Comparison of ENCODE assay signal across 20 cellular contexts in the genomic region with DNA sequence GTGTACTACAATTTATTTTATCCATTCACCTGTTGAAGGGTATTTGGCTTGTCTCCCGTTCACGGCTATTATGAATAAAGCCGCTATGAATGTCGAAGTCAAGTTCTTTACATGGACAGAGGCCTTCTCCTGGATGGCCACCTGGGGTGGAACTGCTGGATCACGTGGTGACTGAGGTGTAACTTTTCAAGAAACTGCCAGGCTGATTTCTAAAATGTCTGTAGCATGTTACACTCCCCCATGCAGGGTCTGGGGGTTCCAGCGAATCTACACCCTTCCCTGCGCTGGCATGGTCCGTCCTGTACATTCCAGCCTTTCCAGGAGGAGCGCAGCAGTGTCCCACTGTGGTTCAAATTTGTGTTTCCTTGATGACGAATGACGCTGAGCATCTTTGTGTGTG.
A peak's percentile ranks its signal among the peaks of the same experiment; 100 is the strongest.
DNase-seq lines count a peak whose midpoint lies in the region; ATAC-seq, FAIRE-seq and TF ChIP-seq lines count a peak whose summit lies in the region.
"Had no signal": no experiment of that assay in that cellular context is flagged by ENCODE, and none has a peak within 500 bp of the region (broad histone marks: within the 10 kb centered on the region; RNA-seq: fewer than 3 reads in every experiment).

No MANE protein-coding gene starts in this region.

- intact Hi-C loops in cardiac septum (cut with DNase I) (no loop called here), left ventricle myocardium inferior (cut with micrococcal nuclease) (no loop called here), K562 (cut with micrococcal nuclease) (no loop called here), posterior vena cava (cut with DNase I) (no loop called here)

- no peak for FAIRE-seq in K562 (lab: Jason Lieb, UNC)

- ATAC-seq in K562, result no peak

- no peak for TF ChIP-seq EP300 in K562 (IDR thresholded peaks at IDR 0.05; ENCODE audit: low read length)

- no peak for TF ChIP-seq POLR2A in K562 (conservative IDR thresholded peaks at IDR 0.05)

- no peak overlapping the region for H3K27ac ChIP-seq in left ventricle myocardium inferior (replicated peaks)
- H3K27ac ChIP-seq in K562 (ENCODE audit: extremely low read depth, low read depth, low read length), result no peak overlapping the region
- H3K27ac ChIP-seq: BLaER1, Peyer's patch had no signal

- no peaks in the 10 kb centered on the region for H3K79me2 ChIP-seq in K562 (ENCODE audit: control insufficient read depth, insufficient read depth, low read length)

- no peaks in the 10 kb centered on the region for H3K9me3 ChIP-seq in left ventricle myocardium inferior (replicated peaks)
- no peaks in the 10 kb centered on the region; the same call in none of the 2 replicates for H3K9me3 ChIP-seq in K562 (replicated peaks; ENCODE audit: control insufficient read depth, insufficient read depth, low read depth, low read length)
- H3K9me3 ChIP-seq: BLaER1, Caco-2, HAP-1, Peyer's patch had no signal

- H3K4me2 ChIP-seq in K562 (ENCODE audit: insufficient read depth, low read length), result no peak overlapping the region
- H3K4me2 ChIP-seq: BLaER1 had no signal

- CTCF ChIA-PET in K562 (lab: Yijun Ruan, JAX; ENCODE audit: low intra/inter-chr PET ratio), result no interaction called here

- 16% methylated on average over 11 of the region's 11 CpGs for WGBS in K562 (ENCODE audit: insufficient coverage, low coverage, missing lambda C conversion rate)

- POLR2A ChIA-PET in K562 (lab: Yijun Ruan, JAX), result interaction anchor here (0.6 kb wide), 1 partner anchor 226 kb away, joined by 3 read pairs; no protein-coding TSS in a partner anchor

- H3K36me3 ChIP-seq in left ventricle myocardium inferior, result no peaks in the 10 kb centered on the region
- no peaks in the 10 kb centered on the region for H3K36me3 ChIP-seq in K562 (ENCODE audit: control insufficient read depth, insufficient read depth, low read length)
- H3K36me3 ChIP-seq: BLaER1, HAP-1, Peyer's patch had no signal

- no peak for TF ChIP-seq RAD21 in K562 (CRISPR knock-in tag; conservative IDR thresholded peaks at IDR 0.05 in 1 of 2, IDR thresholded peaks at IDR 0.05 in 1 of 2)

- in situ Hi-C loops in K562 (cut with MboI), result no loop called here

- no peaks in the 10 kb centered on the region for H3K9me1 ChIP-seq in K562 (ENCODE audit: control insufficient read depth, insufficient read depth, low read length)

- no peak overlapping the region for H2AFZ ChIP-seq in K562 (ENCODE audit: low read depth, low read length)

- DNase-seq in cardiac septum (ENCODE audit: low spot score) (peak; percentile 17), left ventricle myocardium inferior (no peak), K562 (ENCODE audit: extremely low read depth in 1 of 4, low spot score in 3 of 4) (no peak), posterior vena cava (ENCODE audit: low spot score) (peak; percentile 40), C1 segment of cervical spinal cord (lab: John Stamatoyannopoulos, UW) (no peak), NCI-H69 (lab: John Stamatoyannopoulos, UW) (no peak), NCI-H1048 (lab: John Stamatoyannopoulos, UW) (no peak)
- DNase-seq: CD4-positive, alpha-beta memory T cell; DMS 273 treated with DMSO at 0.1 percent for 48 hours; DMS79 treated with DMSO at 0.1 percent for 48 hours; KBM-7; NCI-H1092 treated with DMSO at 0.1 percent for 48 hours; NCI-H1436 treated with DMSO at 0.1 percent for 48 hours; NCI-H2029; NCI-H2227 treated with DMSO at 0.1 percent for 48 hours; NCI-H524 had no signal

- TF ChIP-seq CTCF in left ventricle myocardium inferior (IDR thresholded peaks at IDR 0.05; ENCODE audit: borderline replicate concordance) (no peak), K562 (IDR thresholded peaks at IDR 0.05 in 2 of 3, conservative IDR thresholded peaks at IDR 0.05 in 1 of 3; ENCODE audit: insufficient read depth in 2 of 3, low read depth in 1 of 3, low read length in 3 of 3) (no peak)

- H4K20me1 ChIP-seq in K562 (replicated peaks; ENCODE audit: control insufficient read depth, insufficient read depth, low read length), result no peaks in the 10 kb centered on the region
- H4K20me1 ChIP-seq: BLaER1 had no signal

- BruUV-seq in K562 (replicated peaks; lab: Mats Ljungman, UMichigan), result no TSS peak

- no peaks in the 10 kb centered on the region for H3K4me1 ChIP-seq in left ventricle myocardium inferior
- H3K4me1 ChIP-seq in K562 (replicated peaks in 1 of 2; ENCODE audit: control insufficient read depth in 2 of 2, insufficient read depth in 2 of 2, low read length in 2 of 2), result no peaks in the 10 kb centered on the region; a peak in 2 of 5 replicates
- H3K4me1 ChIP-seq: BLaER1, HAP-1, Peyer's patch had no signal

- H3K27me3 ChIP-seq in left ventricle myocardium inferior (ENCODE audit: low read depth) (peaks cover 16% of the 10 kb centered on the region), K562 (ENCODE audit: control insufficient read depth in 2 of 2, insufficient read depth in 2 of 2, low read length in 2 of 2) (peaks cover 0 to 14% of the 10 kb centered on the region in 2 experiments; a peak in 2 of 5 replicates)
- H3K27me3 ChIP-seq: BLaER1, Peyer's patch had no signal

- peak overlapping the region in 1 of 2 experiments; percentile 17; a peak in 1 of 4 replicates for H3K9ac ChIP-seq in K562 (ENCODE audit: insufficient read depth in 1 of 2, low read depth in 2 of 2, low read length in 2 of 2)
- H3K9ac ChIP-seq: BLaER1 had no signal

- H3K4me3 ChIP-seq in left ventricle myocardium inferior (no peak overlapping the region), K562 (no peak overlapping the region)
- H3K4me3 ChIP-seq: BLaER1, HAP-1, Peyer's patch had no signal

TF ChIP-seq in K562, 482 proteins besides CTCF, POLR2A, EP300 and RAD21 (continues in another document):
- no peak for TF ChIP-seq ZNF311 (CRISPR knock-in tag; IDR thresholded peaks at IDR 0.05)
- TF ChIP-seq, protein P1, sequence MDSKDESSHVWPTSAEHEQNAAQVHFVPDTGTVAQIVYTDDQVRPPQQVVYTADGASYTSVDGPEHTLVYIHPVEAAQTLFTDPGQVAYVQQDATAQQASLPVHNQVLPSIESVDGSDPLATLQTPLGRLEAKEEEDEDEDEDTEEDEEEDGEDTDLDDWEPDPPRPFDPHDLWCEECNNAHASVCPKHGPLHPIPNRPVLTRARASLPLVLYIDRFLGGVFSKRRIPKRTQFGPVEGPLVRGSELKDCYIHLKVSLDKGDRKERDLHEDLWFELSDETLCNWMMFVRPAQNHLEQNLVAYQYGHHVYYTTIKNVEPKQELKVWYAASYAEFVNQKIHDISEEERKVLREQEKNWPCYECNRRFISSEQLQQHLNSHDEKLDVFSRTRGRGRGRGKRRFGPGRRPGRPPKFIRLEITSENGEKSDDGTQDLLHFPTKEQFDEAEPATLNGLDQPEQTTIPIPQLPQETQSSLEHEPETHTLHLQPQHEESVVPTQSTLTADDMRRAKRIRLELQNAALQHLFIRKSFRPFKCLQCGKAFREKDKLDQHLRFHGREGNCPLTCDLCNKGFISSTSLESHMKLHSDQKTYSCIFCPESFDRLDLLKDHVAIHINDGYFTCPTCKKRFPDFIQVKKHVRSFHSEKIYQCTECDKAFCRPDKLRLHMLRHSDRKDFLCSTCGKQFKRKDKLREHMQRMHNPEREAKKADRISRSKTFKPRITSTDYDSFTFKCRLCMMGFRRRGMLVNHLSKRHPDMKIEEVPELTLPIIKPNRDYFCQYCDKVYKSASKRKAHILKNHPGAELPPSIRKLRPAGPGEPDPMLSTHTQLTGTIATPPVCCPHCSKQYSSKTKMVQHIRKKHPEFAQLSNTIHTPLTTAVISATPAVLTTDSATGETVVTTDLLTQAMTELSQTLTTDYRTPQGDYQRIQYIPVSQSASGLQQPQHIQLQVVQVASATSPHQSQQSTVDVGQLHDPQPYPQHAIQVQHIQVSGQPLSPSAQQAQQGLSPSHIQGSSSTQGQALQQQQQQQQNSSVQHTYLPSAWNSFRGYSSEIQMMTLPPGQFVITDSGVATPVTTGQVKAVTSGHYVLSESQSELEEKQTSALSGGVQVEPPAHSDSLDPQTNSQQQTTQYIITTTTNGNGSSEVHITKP (IDR thresholded peaks at IDR 0.05; ENCODE audit: partially characterized antibody), result no peak
- TF ChIP-seq EP400 (IDR thresholded peaks at IDR 0.05), result no peak
- TF ChIP-seq, protein P2, sequence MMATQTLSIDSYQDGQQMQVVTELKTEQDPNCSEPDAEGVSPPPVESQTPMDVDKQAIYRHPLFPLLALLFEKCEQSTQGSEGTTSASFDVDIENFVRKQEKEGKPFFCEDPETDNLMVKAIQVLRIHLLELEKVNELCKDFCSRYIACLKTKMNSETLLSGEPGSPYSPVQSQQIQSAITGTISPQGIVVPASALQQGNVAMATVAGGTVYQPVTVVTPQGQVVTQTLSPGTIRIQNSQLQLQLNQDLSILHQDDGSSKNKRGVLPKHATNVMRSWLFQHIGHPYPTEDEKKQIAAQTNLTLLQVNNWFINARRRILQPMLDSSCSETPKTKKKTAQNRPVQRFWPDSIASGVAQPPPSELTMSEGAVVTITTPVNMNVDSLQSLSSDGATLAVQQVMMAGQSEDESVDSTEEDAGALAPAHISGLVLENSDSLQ (IDR thresholded peaks at IDR 0.05), result no peak
- peak; percentile 39; the same call in 1 of the 2 replicates for TF ChIP-seq USF2 (CRISPR knock-in tag; IDR thresholded peaks at IDR 0.05)
- no peak for TF ChIP-seq SMAD1 (IDR thresholded peaks at IDR 0.05; ENCODE audit: low read depth, low read length, partially characterized antibody)
- TF ChIP-seq, protein P3, sequence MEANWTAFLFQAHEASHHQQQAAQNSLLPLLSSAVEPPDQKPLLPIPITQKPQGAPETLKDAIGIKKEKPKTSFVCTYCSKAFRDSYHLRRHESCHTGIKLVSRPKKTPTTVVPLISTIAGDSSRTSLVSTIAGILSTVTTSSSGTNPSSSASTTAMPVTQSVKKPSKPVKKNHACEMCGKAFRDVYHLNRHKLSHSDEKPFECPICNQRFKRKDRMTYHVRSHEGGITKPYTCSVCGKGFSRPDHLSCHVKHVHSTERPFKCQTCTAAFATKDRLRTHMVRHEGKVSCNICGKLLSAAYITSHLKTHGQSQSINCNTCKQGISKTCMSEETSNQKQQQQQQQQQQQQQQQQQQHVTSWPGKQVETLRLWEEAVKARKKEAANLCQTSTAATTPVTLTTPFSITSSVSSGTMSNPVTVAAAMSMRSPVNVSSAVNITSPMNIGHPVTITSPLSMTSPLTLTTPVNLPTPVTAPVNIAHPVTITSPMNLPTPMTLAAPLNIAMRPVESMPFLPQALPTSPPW (CRISPR knock-in tag; IDR thresholded peaks at IDR 0.05), result no peak
- TF ChIP-seq NBN (IDR thresholded peaks at IDR 0.05; ENCODE audit: low read depth), result no peak
- no peak for TF ChIP-seq KDM2B (CRISPR knock-in tag; IDR thresholded peaks at IDR 0.05)
- no peak for TF ChIP-seq ZNF347 (CRISPR knock-in tag; IDR thresholded peaks at IDR 0.05; ENCODE audit: low read depth)
- TF ChIP-seq TCFL5 (CRISPR knock-in tag; conservative IDR thresholded peaks at IDR 0.05), result no peak

Comparison
In these comparisons a context has a peak if more than half of its experiments do, and no peak if none do; other contexts are left out.
1. DNase-seq: peak in cardiac septum (single experiment) and posterior vena cava (single experiment); none in left ventricle myocardium inferior (single experiment), K562 (0 of 4), C1 segment of cervical spinal cord (0 of 14), NCI-H69 (single experiment) and NCI-H1048 (single experiment).